ENCODE assay signal across 1 cellular context in genomic region chr12:11706509-11707331, GRCh38.
TF ChIP-seq lines count a peak whose summit lies in the region.

No MANE protein-coding gene starts in this region.

TF ChIP-seq in K562, 482 proteins besides CTCF, POLR2A, EP300 and RAD21 (continued from another document):
- peak; percentile 59; the same call in 1 of the 2 replicates for TF ChIP-seq CEBPG (CRISPR knock-in tag; IDR thresholded peaks at IDR 0.05)
- no peak; a peak in 1 of 4 replicates for TF ChIP-seq CEBPG (tag; conservative IDR thresholded peaks at IDR 0.05 in 1 of 2, IDR thresholded peaks at IDR 0.05 in 1 of 2)
- TF ChIP-seq ZNF609 (CRISPR knock-in tag; IDR thresholded peaks at IDR 0.05; ENCODE audit: borderline replicate concordance), result no peak
- TF ChIP-seq SOX6 (IDR thresholded peaks at IDR 0.05), result 0 out of 2 replicates have a peak, but pooled peaks have one; percentile 15
- TF ChIP-seq ZNF41 (CRISPR knock-in tag; conservative IDR thresholded peaks at IDR 0.05), result no peak
- TF ChIP-seq AFF4 (CRISPR knock-in tag; IDR thresholded peaks at IDR 0.05), result no peak
- no peak for TF ChIP-seq SMAD2 (IDR thresholded peaks at IDR 0.05; ENCODE audit: low read depth, low read length)
- 0 out of 2 replicates have a peak, but pooled peaks have one; percentile 15 for TF ChIP-seq ARID1B (IDR thresholded peaks at IDR 0.05)
- TF ChIP-seq ZEB2 (IDR thresholded peaks at IDR 0.05), result peak; percentile 74; the same call in 1 of the 2 replicates
- TF ChIP-seq PHB (CRISPR knock-in tag; IDR thresholded peaks at IDR 0.05), result no peak
- TF ChIP-seq MBD1 (CRISPR knock-in tag; IDR thresholded peaks at IDR 0.05), result no peak
- no peak for TF ChIP-seq HSF4 (CRISPR knock-in tag; IDR thresholded peaks at IDR 0.05; ENCODE audit: borderline replicate concordance)
- peak; percentile 42 for TF ChIP-seq TCF3 (CRISPR knock-in tag; IDR thresholded peaks at IDR 0.05)
- peak; percentile 17; the same call in 1 of the 2 replicates for TF ChIP-seq RFX1 (IDR thresholded peaks at IDR 0.05)
